17 cellular contexts compared by ENCODE assay signal in genomic region chr9:93261281-93261680, GRCh38.
A peak's percentile ranks its signal among the peaks of the same experiment; 100 is the strongest.
DNase-seq lines count a peak whose midpoint lies in the region; ATAC-seq, FAIRE-seq and TF ChIP-seq lines count a peak whose summit lies in the region.
"Had no signal": no experiment of that assay in that cellular context is flagged by ENCODE, and none has a peak within 500 bp of the region (broad histone marks: within the 10 kb centered on the region; RNA-seq: fewer than 3 reads in every experiment).

No MANE protein-coding gene starts in this region.

- no peak for FAIRE-seq in HepG2 (lab: Jason Lieb, UNC)
- FAIRE-seq: endothelial cell of umbilical vein had no signal

- peaks cover 12 to 42% of the 10 kb centered on the region in 2 experiments; a peak in 4 of 5 replicates for H3K36me3 ChIP-seq in HepG2 (replicated peaks in 1 of 2; ENCODE audit: control insufficient read depth in 1 of 2, insufficient read depth in 2 of 2, low read length in 2 of 2)
- H3K36me3 ChIP-seq in right lobe of liver, result no peaks in the 10 kb centered on the region
- no peaks in the 10 kb centered on the region for H3K36me3 ChIP-seq in gastrocnemius medialis

- H3K79me2 ChIP-seq in HepG2 (ENCODE audit: insufficient read depth, low read length), result no peaks in the 10 kb centered on the region

- 96% methylated on average over 8 of the region's 10 CpGs for WGBS in HepG2 (ENCODE audit: low lambda C conversion rate)
- 80% methylated on average over 1 of the region's 10 CpGs for WGBS in right lobe of liver (ENCODE audit: insufficient coverage, low coverage, low lambda C conversion rate, missing lambda C conversion rate)

- H3K36me3 Mint-ChIP-seq in glutamatergic neuron (ENCODE audit: unreplicated experiment), result no peaks in the 10 kb centered on the region
- H3K36me3 Mint-ChIP-seq: activated naive CD4-positive, alpha-beta T cell treated with anti-CD3 and anti-CD28 coated beads, Interleukin-2, amount 50 U/mL, for 24 hours; CD4-positive, alpha-beta memory T cell; IgD-negative memory B cell; natural killer cell treated with Interleukin-12 subunit alpha and Interleukin-12 subunit beta and Interleukin-15 and Interleukin-18, amount 100 ng/mL, for 72 hours had no signal

- H3K4me3 ChIP-seq in HepG2 (replicated peaks in 1 of 3; ENCODE audit: insufficient read depth in 1 of 3, low read depth in 2 of 3, low read length in 3 of 3) (no peak overlapping the region), right lobe of liver (no peak overlapping the region), gastrocnemius medialis (no peak overlapping the region)
- H3K4me3 ChIP-seq: cardiac muscle cell had no signal

- H3K27me3 ChIP-seq in HepG2 (ENCODE audit: control insufficient read depth in 1 of 2, insufficient read depth in 2 of 2, low read length in 2 of 2), result no peaks in the 10 kb centered on the region
- H3K27me3 ChIP-seq in right lobe of liver, result no peaks in the 10 kb centered on the region
- H3K27me3 ChIP-seq in gastrocnemius medialis, result no peaks in the 10 kb centered on the region
- H3K27me3 ChIP-seq: cardiac muscle cell had no signal

- no peak for DNase-seq in HepG2 (ENCODE audit: low spot score)
- no peak for DNase-seq in right lobe of liver
- peak; percentile 5 for DNase-seq in NCI-H510A (lab: John Stamatoyannopoulos, UW)
- peak; percentile 48 for DNase-seq in glutamatergic neuron
- DNase-seq in gastrocnemius medialis, result no peak
- no peak for DNase-seq in stimulated activated CD4-positive, alpha-beta T cell treated with anti-CD3 and anti-CD28 coated beads, Interleukin-2, amount 100 ng/mL, for 24 hours
- no peak for DNase-seq in HuH-7 (ENCODE audit: low spot score)
- DNase-seq: activated CD4-positive, alpha-beta T cell treated with anti-CD3 and anti-CD28 coated beads, Interleukin-2, amount 10 ng/mL, durations not matched to agents 24 days and 14 days; CD4-positive, alpha-beta memory T cell; NCI-H1694 treated with DMSO at 0.1 percent for 48 hours; T-helper 1 cell had no signal

- H3K9ac ChIP-seq in HepG2 (ENCODE audit: insufficient read depth, low read depth, low read length), result no peak overlapping the region

- no TSS peak for BruUV-seq in HepG2 (replicated peaks; lab: Mats Ljungman, UMichigan)

- no peak overlapping the region for H3K27ac Mint-ChIP-seq in glutamatergic neuron (ENCODE audit: unreplicated experiment)
- H3K27ac Mint-ChIP-seq: activated CD4-positive, alpha-beta T cell treated with anti-CD3 and anti-CD28 coated beads, Interleukin-2, amount 10 ng/mL, durations not matched to agents 24 days and 14 days; activated naive CD4-positive, alpha-beta T cell treated with anti-CD3 and anti-CD28 coated beads, Interleukin-2, amount 50 U/mL, for 24 hours; CD4-positive, alpha-beta memory T cell; natural killer cell treated with Interleukin-12 subunit alpha and Interleukin-12 subunit beta and Interleukin-15 and Interleukin-18, amount 100 ng/mL, for 72 hours had no signal

- H4K20me1 ChIP-seq in HepG2 (ENCODE audit: insufficient read depth, low read length), result no peaks in the 10 kb centered on the region

- peak; percentile 28 for TF ChIP-seq CTCF in HepG2 (CRISPR knock-in tag; IDR thresholded peaks at IDR 0.05)
- TF ChIP-seq CTCF in right lobe of liver (IDR thresholded peaks at IDR 0.05), result no peak
- TF ChIP-seq CTCF in glutamatergic neuron (IDR thresholded peaks at IDR 0.05; ENCODE audit: partially characterized antibody, unreplicated experiment), result no peak
- TF ChIP-seq CTCF in gastrocnemius medialis (IDR thresholded peaks at IDR 0.05 in 4 of 5, conservative IDR thresholded peaks at IDR 0.05 in 1 of 5), result no peak

- POLR2A ChIA-PET in HepG2 (lab: Yijun Ruan, JAX), result no interaction called here

- in situ Hi-C loops in HepG2 (cut with HindIII; ENCODE audit: extremely low pct_ligation_motif_present, low pct_unique_long_range_greater_than_20kb) (no loop called here), gastrocnemius medialis (cut with MboI; ENCODE audit: low sequenced_read_pairs in 4 of 4) (no loop called here)

- intact Hi-C loops in HepG2 (cut with micrococcal nuclease; ENCODE audit: unreplicated experiment), result no loop called here
- intact Hi-C loops in right lobe of liver (cut with DNase I), result no loop called here
- intact Hi-C loops in gastrocnemius medialis (cut with DNase I; ENCODE audit: low total_unique reads), result loop anchor here (5.0 kb wide), 1 partner anchor 41 kb away; no protein-coding TSS in a partner anchor

- CTCF ChIA-PET in HepG2 (lab: Yijun Ruan, JAX; ENCODE audit: low intra/inter-chr PET ratio, low total read pairs), result no interaction called here

- no peaks in the 10 kb centered on the region for H3K27me3 Mint-ChIP-seq in glutamatergic neuron (ENCODE audit: unreplicated experiment)
- H3K27me3 Mint-ChIP-seq: activated CD4-positive, alpha-beta T cell treated with anti-CD3 and anti-CD28 coated beads, Interleukin-2, amount 10 ng/mL, durations not matched to agents 24 days and 14 days; activated naive CD4-positive, alpha-beta T cell treated with anti-CD3 and anti-CD28 coated beads, Interleukin-2, amount 50 U/mL, for 24 hours had no signal

- H2AFZ ChIP-seq in HepG2 (ENCODE audit: low read length), result no peak overlapping the region

- peaks cover 11% of the 10 kb centered on the region for H3K9me3 Mint-ChIP-seq in glutamatergic neuron (ENCODE audit: unreplicated experiment)
- H3K9me3 Mint-ChIP-seq: activated CD4-positive, alpha-beta T cell treated with anti-CD3 and anti-CD28 coated beads, Interleukin-2, amount 10 ng/mL, durations not matched to agents 24 days and 14 days; activated naive CD4-positive, alpha-beta T cell treated with anti-CD3 and anti-CD28 coated beads, Interleukin-2, amount 50 U/mL, for 24 hours; IgD-negative memory B cell; natural killer cell treated with Interleukin-12 subunit alpha and Interleukin-12 subunit beta and Interleukin-15 and Interleukin-18, amount 100 ng/mL, for 72 hours had no signal

- H3K4me1 ChIP-seq in HepG2 (ENCODE audit: insufficient read depth, low read length) (no peaks in the 10 kb centered on the region), right lobe of liver (no peaks in the 10 kb centered on the region), gastrocnemius medialis (peaks cover 32 to 48% of the 10 kb centered on the region in 2 donors)

- no peak for TF ChIP-seq POLR2A in HepG2 (IDR thresholded peaks at IDR 0.05; ENCODE audit: insufficient read depth in 1 of 2, low read depth in 2 of 2, low read length in 2 of 2)
- TF ChIP-seq POLR2A in right lobe of liver (IDR thresholded peaks at IDR 0.05), result no peak
- no peak for TF ChIP-seq POLR2A in gastrocnemius medialis (IDR thresholded peaks at IDR 0.05)

- TF ChIP-seq EP300 in HepG2 (IDR thresholded peaks at IDR 0.05; ENCODE audit: low read depth in 2 of 2, low read length in 2 of 2) (no peak), HepG2 (CRISPR knock-in tag; IDR thresholded peaks at IDR 0.05; ENCODE audit: borderline replicate concordance) (no peak)

- H3K4me3 Mint-ChIP-seq in glutamatergic neuron (ENCODE audit: unreplicated experiment), result no peak overlapping the region
- H3K4me3 Mint-ChIP-seq: activated CD4-positive, alpha-beta T cell treated with anti-CD3 and anti-CD28 coated beads, Interleukin-2, amount 10 ng/mL, durations not matched to agents 24 days and 14 days; activated naive CD4-positive, alpha-beta T cell treated with anti-CD3 and anti-CD28 coated beads, Interleukin-2, amount 50 U/mL, for 24 hours; CD4-positive, alpha-beta memory T cell; IgD-negative memory B cell; natural killer cell treated with Interleukin-12 subunit alpha and Interleukin-12 subunit beta and Interleukin-15 and Interleukin-18, amount 100 ng/mL, for 72 hours had no signal

- no peak overlapping the region for H3K4me2 ChIP-seq in HepG2 (ENCODE audit: low read depth, low read length)

- H3K4me1 Mint-ChIP-seq in glutamatergic neuron (ENCODE audit: low read depth, unreplicated experiment), result peaks cover 17% of the 10 kb centered on the region
- H3K4me1 Mint-ChIP-seq: activated CD4-positive, alpha-beta T cell treated with anti-CD3 and anti-CD28 coated beads, Interleukin-2, amount 10 ng/mL, durations not matched to agents 24 days and 14 days had no signal

- TF ChIP-seq RAD21 in HepG2 (CRISPR knock-in tag; IDR thresholded peaks at IDR 0.05), result no peak

- H3K27ac ChIP-seq in HepG2 (ENCODE audit: extremely low read length, insufficient read depth, low read length) (no peak overlapping the region), right lobe of liver (no peak overlapping the region), gastrocnemius medialis (peak overlapping the region in 2 of 4 donors; percentile 67 to 84)
- H3K27ac ChIP-seq: cardiac muscle cell had no signal

- ATAC-seq in HepG2 (peak; percentile 13; the same call in 2 of the 3 replicates), right lobe of liver (no peak), gastrocnemius medialis (no peak)
- ATAC-seq: natural killer cell treated with Interleukin-12 subunit alpha and Interleukin-12 subunit beta and Interleukin-15 and Interleukin-18, amount 100 ng/mL, for 72 hours; Panc1 had no signal

- H3K9me3 ChIP-seq in HepG2 (ENCODE audit: low read length) (no peaks in the 10 kb centered on the region), right lobe of liver (no peaks in the 10 kb centered on the region), gastrocnemius medialis (no peaks in the 10 kb centered on the region)

TF ChIP-seq in HepG2, 621 proteins besides CTCF, POLR2A, EP300 and RAD21:
- TF ChIP-seq PAF1 (CRISPR knock-in tag; IDR thresholded peaks at IDR 0.05) (no peak), STAG1 (CRISPR knock-in tag; IDR thresholded peaks at IDR 0.05) (peak; percentile 30; the same call in 1 of the 2 replicates), ZNF562 (CRISPR knock-in tag; IDR thresholded peaks at IDR 0.05; ENCODE audit: borderline replicate concordance) (no peak), NFIB (CRISPR knock-in tag; IDR thresholded peaks at IDR 0.05; ENCODE audit: borderline replicate concordance) (no peak)
- TF ChIP-seq, protein P1, sequence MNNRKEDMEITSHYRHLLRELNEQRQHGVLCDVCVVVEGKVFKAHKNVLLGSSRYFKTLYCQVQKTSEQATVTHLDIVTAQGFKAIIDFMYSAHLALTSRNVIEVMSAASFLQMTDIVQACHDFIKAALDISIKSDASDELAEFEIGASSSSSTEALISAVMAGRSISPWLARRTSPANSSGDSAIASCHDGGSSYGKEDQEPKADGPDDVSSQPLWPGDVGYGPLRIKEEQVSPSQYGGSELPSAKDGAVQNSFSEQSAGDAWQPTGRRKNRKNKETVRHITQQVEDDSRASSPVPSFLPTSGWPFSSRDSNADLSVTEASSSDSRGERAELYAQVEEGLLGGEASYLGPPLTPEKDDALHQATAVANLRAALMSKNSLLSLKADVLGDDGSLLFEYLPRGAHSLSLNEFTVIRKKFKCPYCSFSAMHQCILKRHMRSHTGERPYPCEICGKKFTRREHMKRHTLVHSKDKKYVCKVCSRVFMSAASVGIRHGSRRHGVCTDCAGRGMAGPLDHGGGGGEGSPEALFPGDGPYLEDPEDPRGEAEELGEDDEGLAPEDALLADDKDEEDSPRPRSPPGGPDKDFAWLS (CRISPR knock-in tag; IDR thresholded peaks at IDR 0.05; ENCODE audit: borderline replicate concordance), result no peak

Comparison
In these comparisons a context has a peak if more than half of its experiments do, and no peak if none do; other contexts are left out.
1. DNase-seq: peak in NCI-H510A (single experiment) and glutamatergic neuron (single experiment); none in HepG2 (single experiment), right lobe of liver (0 of 3), gastrocnemius medialis (0 of 2), stimulated activated CD4-positive, alpha-beta T cell treated with anti-CD3 and anti-CD28 coated beads, Interleukin-2, amount 100 ng/mL, for 24 hours (0 of 2) and HuH-7 (single experiment).